ENCODE assay signal across 27 cellular contexts in genomic region chr2:235697041-235697440, GRCh38.
"Had no signal": no experiment of that assay in that cellular context is flagged by ENCODE, and none has a peak within 500 bp of the region (broad histone marks: within the 10 kb centered on the region; RNA-seq: fewer than 3 reads in every experiment).

No MANE protein-coding gene starts in this region.

- H3K4me3 ChIP-seq: coronary artery, dorsolateral prefrontal cortex had no signal

- H3K27ac ChIP-seq: brain microvascular endothelial cell, coronary artery, WERI-Rb-1 had no signal

- H3K27me3 ChIP-seq: brain microvascular endothelial cell, dorsolateral prefrontal cortex had no signal

- H3K36me3 ChIP-seq: brain microvascular endothelial cell had no signal

- DNase-seq: activated B cell treated with CpG ODN at 0.5 μM for 24 hours; activated CD4-positive, alpha-beta T cell treated with anti-CD3 and anti-CD28 coated beads for 48 hours; activated CD4-positive, alpha-beta T cell treated with anti-CD3 and anti-CD28 coated beads, Interleukin-2, amount 50 U/mL, for 1 hour; activated CD4-positive, alpha-beta T cell treated with anti-CD3 and anti-CD28 coated beads, Interleukin-2, amount 50 U/mL, for 48 hours; activated CD8-positive, alpha-beta memory T cell treated with anti-CD3 and anti-CD28 coated beads for 24 hours; activated CD8-positive, alpha-beta T cell treated with anti-CD3 and anti-CD28 coated beads for 36 hours; activated effector memory CD4-positive, alpha-beta T cell treated with Interleukin-2 at 50 U/mL for 16 hours; activated gamma-delta T cell treated with Interleukin-2 at 50 U/mL for 16 hours; activated naive CD4-positive, alpha-beta T cell treated with anti-CD3 and anti-CD28 coated beads, Interleukin-2, amount 50 U/mL, for 16 hours; activated naive CD4-positive, alpha-beta T cell treated with Interleukin-2 at 50 U/mL for 16 hours; activated T-cell treated with anti-CD3 and anti-CD28 coated beads, Interleukin-2, amount 50 U/mL, for 4 hours; amniotic stem cell; anterior cingulate cortex; brain microvascular endothelial cell; effector memory CD4-positive, alpha-beta T cell; endodermal cell; foreskin fibroblast; T-helper 17 cell; T1000; WERI-Rb-1 had no signal

- ATAC-seq: activated CD4-positive, CD25-positive, alpha-beta regulatory T cell treated with anti-CD3 and anti-CD28 coated beads, Interleukin-2, amount 50 U/mL, for 24 hours; activated CD8-positive, alpha-beta T cell treated with anti-CD3 and anti-CD28 coated beads for 36 hours; activated T-cell treated with anti-CD3 and anti-CD28 coated beads, Interleukin-2, amount 50 U/mL, for 4 hours; activated T-helper 17 cell treated with anti-CD3 and anti-CD28 coated beads, Interleukin-2, amount 50 U/mL, for 72 hours; esophagus mucosa; T-helper 17 cell had no signal

- FAIRE-seq: astrocyte, frontal cortex had no signal
